Comparison of ENCODE assay signal across 11 cellular contexts in genomic region chr3:11201246-11202024, GRCh38. TPM values are rescaled to one million over a fixed set of nuclear protein-coding genes. Genes with fewer than 3 reads are reported as not detected.
DNase-seq lines count a peak whose midpoint lies in the region; ATAC-seq and TF ChIP-seq lines count a peak whose summit lies in the region.
"Had no signal": no experiment of that assay in that cellular context is flagged by ENCODE, and none has a peak within 500 bp of the region (broad histone marks: within the 10 kb centered on the region; RNA-seq: fewer than 3 reads in every experiment).

No MANE protein-coding gene starts in this region.

- H3K27ac ChIP-seq in left ventricle myocardium inferior (replicated peaks) (peak overlapping the region; percentile 70), subcutaneous abdominal adipose tissue (ENCODE audit: low read depth, low read length) (peak overlapping the region; percentile 60)

- peaks cover 6% of the 10 kb centered on the region for H3K27me3 ChIP-seq in left ventricle myocardium inferior (ENCODE audit: low read depth)
- H3K27me3 ChIP-seq in subcutaneous abdominal adipose tissue (ENCODE audit: control insufficient read depth in 5 of 5, insufficient read depth in 4 of 5, low read length in 5 of 5), result peaks cover 0 to 4% (median 0%) of the 10 kb centered on the region in 5 donors

- H3K4me1 ChIP-seq in left ventricle myocardium inferior (peaks cover 22% of the 10 kb centered on the region), subcutaneous abdominal adipose tissue (ENCODE audit: control insufficient read depth in 5 of 5, insufficient read depth in 5 of 5, low read length in 5 of 5) (peaks cover 0 to 28% (median 5%) of the 10 kb centered on the region in 5 donors)

- no peak for ATAC-seq in HG03175 (IDR thresholded peaks at IDR 0.05; ENCODE audit: unreplicated experiment)
- ATAC-seq: stimulated activated naive CD8-positive, alpha-beta T cell treated with anti-CD3 and anti-CD28 coated beads, Interleukin-15, Interleukin-2, amounts not matched to agents 100 U/mL and 50 U/mL, for 24 hours had no signal

- no peak for TF ChIP-seq CTCF in left ventricle myocardium inferior (IDR thresholded peaks at IDR 0.05; ENCODE audit: borderline replicate concordance)

- no peak overlapping the region for H3K9ac ChIP-seq in subcutaneous abdominal adipose tissue (ENCODE audit: low read length in 5 of 5)

- intact Hi-C loops in left ventricle myocardium inferior (cut with micrococcal nuclease), result no loop called here

- H3K4me3 ChIP-seq in left ventricle myocardium inferior, result no peak overlapping the region
- H3K4me3 ChIP-seq in subcutaneous abdominal adipose tissue (ENCODE audit: low read depth in 1 of 5, low read length in 5 of 5), result no peak overlapping the region

- H3K9me3 ChIP-seq in left ventricle myocardium inferior (replicated peaks) (no peaks in the 10 kb centered on the region), subcutaneous abdominal adipose tissue (ENCODE audit: control insufficient read depth in 5 of 5, low read length in 5 of 5) (no peaks in the 10 kb centered on the region)

- peak; percentile 58 for DNase-seq in M059J (ENCODE audit: low read depth)
- DNase-seq in astrocyte of the hippocampus (ENCODE audit: low read depth, low spot score), result peak; percentile 64
- DNase-seq in left ventricle myocardium inferior, result no peak
- DNase-seq in CD1c-positive myeloid dendritic cell (ENCODE audit: extremely low spot score), result no peak
- DNase-seq in activated naive CD4-positive, alpha-beta T cell treated with anti-CD3 and anti-CD28 coated beads, Interleukin-2, amount 50 U/mL, for 16 hours, result no peak
- DNase-seq in activated CD8-positive, alpha-beta memory T cell treated with anti-CD3 and anti-CD28 coated beads for 24 hours, result no peak
- DNase-seq: activated CD4-positive, alpha-beta T cell treated with anti-CD3 and anti-CD28 coated beads for 4 hours; SHP77 treated with DMSO at 0.1 percent for 48 hours; stimulated activated naive CD8-positive, alpha-beta T cell treated with anti-CD3 and anti-CD28 coated beads, Interleukin-15, Interleukin-2, amounts not matched to agents 100 U/mL and 50 U/mL, for 24 hours had no signal

- H3K36me3 ChIP-seq in left ventricle myocardium inferior (no peaks in the 10 kb centered on the region), subcutaneous abdominal adipose tissue (ENCODE audit: control insufficient read depth in 5 of 5, insufficient read depth in 5 of 5, low read length in 5 of 5) (no peaks in the 10 kb centered on the region)

RNA-seq across cellular contexts. Expression of gene HRH1, which starts 47.1 kb away (rescaled TPM):
- total RNA-seq in M059J (2014; rRNA removed; shearing (Covaris generic)), result 13.9 and 21.8 TPM in 2 replicates
- total RNA-seq in left ventricle myocardium inferior, result 1.4 TPM

Comparison
In these comparisons a context has a peak if more than half of its experiments do, and no peak if none do; other contexts are left out.
1. DNase-seq: peak in M059J (single experiment) and astrocyte of the hippocampus (single experiment); none in left ventricle myocardium inferior (single experiment), CD1c-positive myeloid dendritic cell (single experiment), activated naive CD4-positive, alpha-beta T cell treated with anti-CD3 and anti-CD28 coated beads, Interleukin-2, amount 50 U/mL, for 16 hours (single experiment) and activated CD8-positive, alpha-beta memory T cell treated with anti-CD3 and anti-CD28 coated beads for 24 hours (single experiment).